Comparison of ENCODE assay signal across 1 cellular context in genomic region chr7:151060113-151060415, GRCh38.
TF ChIP-seq lines count a peak whose summit lies in the region.

No MANE protein-coding gene starts in this region.

TF ChIP-seq in HepG2, 621 proteins besides CTCF, POLR2A, EP300 and RAD21 (continued from another document and continues in another):
- TF ChIP-seq ZNF407 (CRISPR knock-in tag; IDR thresholded peaks at IDR 0.05; ENCODE audit: not compliant biosample characterization): no peak
- no peak for TF ChIP-seq ZSCAN29 (CRISPR knock-in tag; conservative IDR thresholded peaks at IDR 0.05)
- no peak for TF ChIP-seq ZNF329 (CRISPR knock-in tag; IDR thresholded peaks at IDR 0.05; ENCODE audit: low read depth)
- TF ChIP-seq ZMAT5 (CRISPR knock-in tag; IDR thresholded peaks at IDR 0.05; ENCODE audit: borderline replicate concordance, low read depth): no peak
- TF ChIP-seq, protein P1, sequence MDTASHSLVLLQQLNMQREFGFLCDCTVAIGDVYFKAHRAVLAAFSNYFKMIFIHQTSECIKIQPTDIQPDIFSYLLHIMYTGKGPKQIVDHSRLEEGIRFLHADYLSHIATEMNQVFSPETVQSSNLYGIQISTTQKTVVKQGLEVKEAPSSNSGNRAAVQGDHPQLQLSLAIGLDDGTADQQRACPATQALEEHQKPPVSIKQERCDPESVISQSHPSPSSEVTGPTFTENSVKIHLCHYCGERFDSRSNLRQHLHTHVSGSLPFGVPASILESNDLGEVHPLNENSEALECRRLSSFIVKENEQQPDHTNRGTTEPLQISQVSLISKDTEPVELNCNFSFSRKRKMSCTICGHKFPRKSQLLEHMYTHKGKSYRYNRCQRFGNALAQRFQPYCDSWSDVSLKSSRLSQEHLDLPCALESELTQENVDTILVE (CRISPR knock-in tag; IDR thresholded peaks at IDR 0.05): no peak
- TF ChIP-seq, protein P2, sequence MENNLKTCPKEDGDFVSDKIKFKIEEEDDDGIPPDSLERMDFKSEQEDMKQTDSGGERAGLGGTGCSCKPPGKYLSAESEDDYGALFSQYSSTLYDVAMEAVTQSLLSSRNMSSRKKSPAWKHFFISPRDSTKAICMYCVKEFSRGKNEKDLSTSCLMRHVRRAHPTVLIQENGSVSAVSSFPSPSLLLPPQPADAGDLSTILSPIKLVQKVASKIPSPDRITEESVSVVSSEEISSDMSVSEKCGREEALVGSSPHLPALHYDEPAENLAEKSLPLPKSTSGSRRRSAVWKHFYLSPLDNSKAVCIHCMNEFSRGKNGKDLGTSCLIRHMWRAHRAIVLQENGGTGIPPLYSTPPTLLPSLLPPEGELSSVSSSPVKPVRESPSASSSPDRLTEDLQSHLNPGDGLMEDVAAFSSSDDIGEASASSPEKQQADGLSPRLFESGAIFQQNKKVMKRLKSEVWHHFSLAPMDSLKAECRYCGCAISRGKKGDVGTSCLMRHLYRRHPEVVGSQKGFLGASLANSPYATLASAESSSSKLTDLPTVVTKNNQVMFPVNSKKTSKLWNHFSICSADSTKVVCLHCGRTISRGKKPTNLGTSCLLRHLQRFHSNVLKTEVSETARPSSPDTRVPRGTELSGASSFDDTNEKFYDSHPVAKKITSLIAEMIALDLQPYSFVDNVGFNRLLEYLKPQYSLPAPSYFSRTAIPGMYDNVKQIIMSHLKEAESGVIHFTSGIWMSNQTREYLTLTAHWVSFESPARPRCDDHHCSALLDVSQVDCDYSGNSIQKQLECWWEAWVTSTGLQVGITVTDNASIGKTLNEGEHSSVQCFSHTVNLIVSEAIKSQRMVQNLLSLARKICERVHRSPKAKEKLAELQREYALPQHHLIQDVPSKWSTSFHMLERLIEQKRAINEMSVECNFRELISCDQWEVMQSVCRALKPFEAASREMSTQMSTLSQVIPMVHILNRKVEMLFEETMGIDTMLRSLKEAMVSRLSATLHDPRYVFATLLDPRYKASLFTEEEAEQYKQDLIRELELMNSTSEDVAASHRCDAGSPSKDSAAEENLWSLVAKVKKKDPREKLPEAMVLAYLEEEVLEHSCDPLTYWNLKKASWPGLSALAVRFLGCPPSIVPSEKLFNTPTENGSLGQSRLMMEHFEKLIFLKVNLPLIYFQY (CRISPR knock-in tag; IDR thresholded peaks at IDR 0.05; ENCODE audit: borderline replicate concordance): no peak
- no peak for TF ChIP-seq SRY (CRISPR knock-in tag; IDR thresholded peaks at IDR 0.05)
- TF ChIP-seq SKIL (CRISPR knock-in tag; IDR thresholded peaks at IDR 0.05; ENCODE audit: borderline replicate concordance): 0 out of 2 replicates have a peak, but pooled peaks have one; percentile 26
- TF ChIP-seq ZNF12 (CRISPR knock-in tag; IDR thresholded peaks at IDR 0.05): no peak
- no peak for TF ChIP-seq E2F5 (CRISPR knock-in tag; conservative IDR thresholded peaks at IDR 0.05)
- no peak for TF ChIP-seq MXD1 (CRISPR knock-in tag; IDR thresholded peaks at IDR 0.05)
- no peak for TF ChIP-seq NCOA2 (CRISPR knock-in tag; IDR thresholded peaks at IDR 0.05)
- no peak for TF ChIP-seq ZBTB8A (CRISPR knock-in tag; IDR thresholded peaks at IDR 0.05; ENCODE audit: borderline replicate concordance, low read depth)
- no peak for TF ChIP-seq ZNF10 (CRISPR knock-in tag; IDR thresholded peaks at IDR 0.05; ENCODE audit: borderline replicate concordance, low read depth)
- TF ChIP-seq ZNF549 (CRISPR knock-in tag; IDR thresholded peaks at IDR 0.05): no peak
- peak; percentile 76 for TF ChIP-seq UBTF (CRISPR knock-in tag; IDR thresholded peaks at IDR 0.05)
- TF ChIP-seq, protein P3, sequence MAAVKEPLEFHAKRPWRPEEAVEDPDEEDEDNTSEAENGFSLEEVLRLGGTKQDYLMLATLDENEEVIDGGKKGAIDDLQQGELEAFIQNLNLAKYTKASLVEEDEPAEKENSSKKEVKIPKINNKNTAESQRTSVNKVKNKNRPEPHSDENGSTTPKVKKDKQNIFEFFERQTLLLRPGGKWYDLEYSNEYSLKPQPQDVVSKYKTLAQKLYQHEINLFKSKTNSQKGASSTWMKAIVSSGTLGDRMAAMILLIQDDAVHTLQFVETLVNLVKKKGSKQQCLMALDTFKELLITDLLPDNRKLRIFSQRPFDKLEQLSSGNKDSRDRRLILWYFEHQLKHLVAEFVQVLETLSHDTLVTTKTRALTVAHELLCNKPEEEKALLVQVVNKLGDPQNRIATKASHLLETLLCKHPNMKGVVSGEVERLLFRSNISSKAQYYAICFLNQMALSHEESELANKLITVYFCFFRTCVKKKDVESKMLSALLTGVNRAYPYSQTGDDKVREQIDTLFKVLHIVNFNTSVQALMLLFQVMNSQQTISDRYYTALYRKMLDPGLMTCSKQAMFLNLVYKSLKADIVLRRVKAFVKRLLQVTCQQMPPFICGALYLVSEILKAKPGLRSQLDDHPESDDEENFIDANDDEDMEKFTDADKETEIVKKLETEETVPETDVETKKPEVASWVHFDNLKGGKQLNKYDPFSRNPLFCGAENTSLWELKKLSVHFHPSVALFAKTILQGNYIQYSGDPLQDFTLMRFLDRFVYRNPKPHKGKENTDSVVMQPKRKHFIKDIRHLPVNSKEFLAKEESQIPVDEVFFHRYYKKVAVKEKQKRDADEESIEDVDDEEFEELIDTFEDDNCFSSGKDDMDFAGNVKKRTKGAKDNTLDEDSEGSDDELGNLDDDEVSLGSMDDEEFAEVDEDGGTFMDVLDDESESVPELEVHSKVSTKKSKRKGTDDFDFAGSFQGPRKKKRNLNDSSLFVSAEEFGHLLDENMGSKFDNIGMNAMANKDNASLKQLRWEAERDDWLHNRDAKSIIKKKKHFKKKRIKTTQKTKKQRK (IDR thresholded peaks at IDR 0.05; ENCODE audit: low read length): no peak
- TF ChIP-seq, protein P4, sequence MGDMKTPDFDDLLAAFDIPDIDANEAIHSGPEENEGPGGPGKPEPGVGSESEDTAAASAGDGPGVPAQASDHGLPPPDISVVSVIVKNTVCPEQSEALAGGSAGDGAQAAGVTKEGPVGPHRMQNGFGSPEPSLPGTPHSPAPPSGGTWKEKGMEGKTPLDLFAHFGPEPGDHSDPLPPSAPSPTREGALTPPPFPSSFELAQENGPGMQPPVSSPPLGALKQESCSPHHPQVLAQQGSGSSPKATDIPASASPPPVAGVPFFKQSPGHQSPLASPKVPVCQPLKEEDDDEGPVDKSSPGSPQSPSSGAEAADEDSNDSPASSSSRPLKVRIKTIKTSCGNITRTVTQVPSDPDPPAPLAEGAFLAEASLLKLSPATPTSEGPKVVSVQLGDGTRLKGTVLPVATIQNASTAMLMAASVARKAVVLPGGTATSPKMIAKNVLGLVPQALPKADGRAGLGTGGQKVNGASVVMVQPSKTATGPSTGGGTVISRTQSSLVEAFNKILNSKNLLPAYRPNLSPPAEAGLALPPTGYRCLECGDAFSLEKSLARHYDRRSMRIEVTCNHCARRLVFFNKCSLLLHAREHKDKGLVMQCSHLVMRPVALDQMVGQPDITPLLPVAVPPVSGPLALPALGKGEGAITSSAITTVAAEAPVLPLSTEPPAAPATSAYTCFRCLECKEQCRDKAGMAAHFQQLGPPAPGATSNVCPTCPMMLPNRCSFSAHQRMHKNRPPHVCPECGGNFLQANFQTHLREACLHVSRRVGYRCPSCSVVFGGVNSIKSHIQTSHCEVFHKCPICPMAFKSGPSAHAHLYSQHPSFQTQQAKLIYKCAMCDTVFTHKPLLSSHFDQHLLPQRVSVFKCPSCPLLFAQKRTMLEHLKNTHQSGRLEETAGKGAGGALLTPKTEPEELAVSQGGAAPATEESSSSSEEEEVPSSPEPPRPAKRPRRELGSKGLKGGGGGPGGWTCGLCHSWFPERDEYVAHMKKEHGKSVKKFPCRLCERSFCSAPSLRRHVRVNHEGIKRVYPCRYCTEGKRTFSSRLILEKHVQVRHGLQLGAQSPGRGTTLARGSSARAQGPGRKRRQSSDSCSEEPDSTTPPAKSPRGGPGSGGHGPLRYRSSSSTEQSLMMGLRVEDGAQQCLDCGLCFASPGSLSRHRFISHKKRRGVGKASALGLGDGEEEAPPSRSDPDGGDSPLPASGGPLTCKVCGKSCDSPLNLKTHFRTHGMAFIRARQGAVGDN (CRISPR knock-in tag; IDR thresholded peaks at IDR 0.05): peak; percentile 25; the same call in 1 of the 2 replicates
